7 cellular contexts compared by ENCODE assay signal in the genomic region with DNA sequence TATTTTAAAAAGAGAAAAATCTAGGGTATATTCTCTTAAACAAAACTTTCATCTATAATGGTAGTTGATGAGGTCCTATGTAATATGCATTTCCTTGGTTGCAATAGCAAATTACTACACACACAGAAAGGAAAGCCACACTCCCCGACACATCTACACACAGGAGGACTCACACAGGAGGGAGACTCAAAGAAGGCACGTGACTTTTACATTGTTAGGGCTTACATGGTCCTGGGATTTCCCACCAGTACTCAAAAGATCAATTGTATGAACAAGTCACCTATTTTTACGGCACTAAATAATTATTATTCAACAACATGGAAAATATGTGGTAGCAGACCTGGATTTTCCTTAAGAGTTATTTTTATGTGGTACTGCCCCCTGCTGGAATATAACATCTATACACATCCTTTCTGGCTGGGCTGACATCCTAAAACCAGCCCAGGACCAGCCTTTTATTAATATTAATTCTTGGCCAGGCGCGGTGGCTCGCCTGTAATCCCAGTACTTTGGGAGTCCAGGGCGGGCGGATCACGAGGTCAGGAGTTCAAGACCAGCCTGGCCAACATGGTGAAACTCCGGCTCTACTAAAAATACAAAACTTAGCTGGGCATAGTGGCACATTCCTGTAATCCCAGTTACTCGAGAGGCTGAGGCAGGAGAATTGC. TPM values are rescaled to one million over a fixed set of nuclear protein-coding genes. Genes with fewer than 3 reads are reported as not detected.
DNase-seq lines count a peak whose midpoint lies in the region; ATAC-seq, FAIRE-seq and TF ChIP-seq lines count a peak whose summit lies in the region.

No MANE protein-coding gene starts in this region.

- CTCF ChIA-PET in K562 (lab: Yijun Ruan, JAX; ENCODE audit: low intra/inter-chr PET ratio), result interaction anchor here (0.5 to 3.2 kb wide), 4 partner anchors 381 to 961 kb away, joined by 3 to 27 read pairs (median 10); no protein-coding TSS in a partner anchor

- no peak overlapping the region for H3K4me3 ChIP-seq in K562
- H3K4me3 ChIP-seq in thoracic aorta, result no peak overlapping the region

- H3K9me3 ChIP-seq in K562 (replicated peaks; ENCODE audit: control insufficient read depth, insufficient read depth, low read depth, low read length), result no peaks in the 10 kb centered on the region
- no peaks in the 10 kb centered on the region for H3K9me3 ChIP-seq in thoracic aorta

- intact Hi-C loops in K562 (cut with micrococcal nuclease), result loop anchor here (1.0 to 5.0 kb wide), 5 partner anchors 42 to 387 kb away; no protein-coding TSS in a partner anchor

- H3K9ac ChIP-seq in K562 (ENCODE audit: insufficient read depth in 1 of 2, low read depth in 2 of 2, low read length in 2 of 2), result no peak overlapping the region

- H3K79me2 ChIP-seq in K562 (ENCODE audit: control insufficient read depth, insufficient read depth, low read length), result no peaks in the 10 kb centered on the region

- TF ChIP-seq RAD21 in K562 (CRISPR knock-in tag; conservative IDR thresholded peaks at IDR 0.05 in 1 of 2, IDR thresholded peaks at IDR 0.05 in 1 of 2), result peak; percentile 78 to 88

- H4K20me1 ChIP-seq in K562 (replicated peaks; ENCODE audit: control insufficient read depth, insufficient read depth, low read length), result no peaks in the 10 kb centered on the region

- H3K36me3 ChIP-seq in K562 (ENCODE audit: control insufficient read depth, insufficient read depth, low read length) (no peaks in the 10 kb centered on the region), thoracic aorta (no peaks in the 10 kb centered on the region)

- DNase-seq in Daoy (ENCODE audit: low read depth), result peak; percentile 50
- DNase-seq in H4 (ENCODE audit: low spot score), result peak; percentile 46
- peak; percentile 58 for DNase-seq in NCI-H2171 treated with DMSO at 0.1 percent for 48 hours (lab: John Stamatoyannopoulos, UW)
- DNase-seq in K562 (ENCODE audit: extremely low read depth in 1 of 4, low spot score in 3 of 4), result peak; percentile 62 to 77 (median 64)
- DNase-seq in thoracic aorta (ENCODE audit: low spot score), result no peak
- DNase-seq in UCSD-AML1 (lab: John Stamatoyannopoulos, UW; ENCODE audit: unreplicated experiment), result no peak

- WGBS in K562 (ENCODE audit: insufficient coverage, low coverage, missing lambda C conversion rate), result 11% methylated on average over 11 of the region's 11 CpGs

- in situ Hi-C loops in K562 (cut with MboI), result loop anchor here (5.0 to 25.0 kb wide), 2 partner anchors 378 to 897 kb away; no protein-coding TSS in a partner anchor

- no peak for TF ChIP-seq EP300 in K562 (IDR thresholded peaks at IDR 0.05; ENCODE audit: low read length)

- peaks cover 9 to 15% of the 10 kb centered on the region in 2 experiments; a peak in 4 of 5 replicates for H3K27me3 ChIP-seq in K562 (ENCODE audit: control insufficient read depth in 2 of 2, insufficient read depth in 2 of 2, low read length in 2 of 2)
- H3K27me3 ChIP-seq in thoracic aorta (replicated peaks; ENCODE audit: insufficient read depth), result no peaks in the 10 kb centered on the region

- POLR2A ChIA-PET in K562 (lab: Yijun Ruan, JAX), result interaction anchor here (0.5 to 1.1 kb wide), 3 partner anchors 27 to 335 kb away, joined by 3 to 4 read pairs (median 3); no protein-coding TSS in a partner anchor

- ATAC-seq in K562, result peak; percentile 85
- no peak for ATAC-seq in thoracic aorta (ENCODE audit: insufficient number of reproducible peaks, low FRiP score, low read depth)

- FAIRE-seq in K562 (lab: Jason Lieb, UNC) (peak; percentile 77), islet of Langerhans (lab: Jason Lieb, UNC) (peak; percentile 55)

- TF ChIP-seq CTCF in K562 (IDR thresholded peaks at IDR 0.05 in 2 of 3, conservative IDR thresholded peaks at IDR 0.05 in 1 of 3; ENCODE audit: insufficient read depth in 2 of 3, low read depth in 1 of 3, low read length in 3 of 3), result peak; percentile 54 to 74 (median 70)
- TF ChIP-seq CTCF in thoracic aorta (IDR thresholded peaks at IDR 0.05), result peak; percentile 56

- peaks cover 0 to 6% of the 10 kb centered on the region in 2 experiments; a peak in 3 of 5 replicates for H3K4me1 ChIP-seq in K562 (replicated peaks in 1 of 2; ENCODE audit: control insufficient read depth in 2 of 2, insufficient read depth in 2 of 2, low read length in 2 of 2)
- H3K4me1 ChIP-seq in thoracic aorta (ENCODE audit: control insufficient read depth in 1 of 2, low read depth in 2 of 2), result no peaks in the 10 kb centered on the region

- no peak overlapping the region for H3K4me2 ChIP-seq in K562 (ENCODE audit: insufficient read depth, low read length)

- TF ChIP-seq POLR2A in K562 (conservative IDR thresholded peaks at IDR 0.05), result no peak

- H2AFZ ChIP-seq in K562 (ENCODE audit: low read depth, low read length), result no peak overlapping the region

- no peaks in the 10 kb centered on the region for H3K9me1 ChIP-seq in K562 (ENCODE audit: control insufficient read depth, insufficient read depth, low read length)

- BruUV-seq in K562 (replicated peaks; lab: Mats Ljungman, UMichigan), result no TSS peak

- H3K27ac ChIP-seq in K562 (ENCODE audit: extremely low read depth, low read depth, low read length), result no peak overlapping the region
- no peak overlapping the region for H3K27ac ChIP-seq in thoracic aorta

TF ChIP-seq in K562, 482 proteins besides CTCF, POLR2A, EP300 and RAD21 (continues in another document):
- TF ChIP-seq NR2C2 (CRISPR knock-in tag; IDR thresholded peaks at IDR 0.05), result no peak
- no peak for TF ChIP-seq NR2C2 (tag; IDR thresholded peaks at IDR 0.05)
- TF ChIP-seq, protein P1, sequence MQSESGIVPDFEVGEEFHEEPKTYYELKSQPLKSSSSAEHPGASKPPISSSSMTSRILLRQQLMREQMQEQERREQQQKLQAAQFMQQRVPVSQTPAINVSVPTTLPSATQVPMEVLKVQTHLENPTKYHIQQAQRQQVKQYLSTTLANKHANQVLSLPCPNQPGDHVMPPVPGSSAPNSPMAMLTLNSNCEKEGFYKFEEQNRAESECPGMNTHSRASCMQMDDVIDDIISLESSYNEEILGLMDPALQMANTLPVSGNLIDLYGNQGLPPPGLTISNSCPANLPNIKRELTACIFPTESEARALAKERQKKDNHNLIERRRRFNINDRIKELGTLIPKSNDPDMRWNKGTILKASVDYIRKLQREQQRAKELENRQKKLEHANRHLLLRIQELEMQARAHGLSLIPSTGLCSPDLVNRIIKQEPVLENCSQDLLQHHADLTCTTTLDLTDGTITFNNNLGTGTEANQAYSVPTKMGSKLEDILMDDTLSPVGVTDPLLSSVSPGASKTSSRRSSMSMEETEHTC (IDR thresholded peaks at IDR 0.05), result 0 out of 2 replicates have a peak, but pooled peaks have one; percentile 16
- TF ChIP-seq, protein P2, sequence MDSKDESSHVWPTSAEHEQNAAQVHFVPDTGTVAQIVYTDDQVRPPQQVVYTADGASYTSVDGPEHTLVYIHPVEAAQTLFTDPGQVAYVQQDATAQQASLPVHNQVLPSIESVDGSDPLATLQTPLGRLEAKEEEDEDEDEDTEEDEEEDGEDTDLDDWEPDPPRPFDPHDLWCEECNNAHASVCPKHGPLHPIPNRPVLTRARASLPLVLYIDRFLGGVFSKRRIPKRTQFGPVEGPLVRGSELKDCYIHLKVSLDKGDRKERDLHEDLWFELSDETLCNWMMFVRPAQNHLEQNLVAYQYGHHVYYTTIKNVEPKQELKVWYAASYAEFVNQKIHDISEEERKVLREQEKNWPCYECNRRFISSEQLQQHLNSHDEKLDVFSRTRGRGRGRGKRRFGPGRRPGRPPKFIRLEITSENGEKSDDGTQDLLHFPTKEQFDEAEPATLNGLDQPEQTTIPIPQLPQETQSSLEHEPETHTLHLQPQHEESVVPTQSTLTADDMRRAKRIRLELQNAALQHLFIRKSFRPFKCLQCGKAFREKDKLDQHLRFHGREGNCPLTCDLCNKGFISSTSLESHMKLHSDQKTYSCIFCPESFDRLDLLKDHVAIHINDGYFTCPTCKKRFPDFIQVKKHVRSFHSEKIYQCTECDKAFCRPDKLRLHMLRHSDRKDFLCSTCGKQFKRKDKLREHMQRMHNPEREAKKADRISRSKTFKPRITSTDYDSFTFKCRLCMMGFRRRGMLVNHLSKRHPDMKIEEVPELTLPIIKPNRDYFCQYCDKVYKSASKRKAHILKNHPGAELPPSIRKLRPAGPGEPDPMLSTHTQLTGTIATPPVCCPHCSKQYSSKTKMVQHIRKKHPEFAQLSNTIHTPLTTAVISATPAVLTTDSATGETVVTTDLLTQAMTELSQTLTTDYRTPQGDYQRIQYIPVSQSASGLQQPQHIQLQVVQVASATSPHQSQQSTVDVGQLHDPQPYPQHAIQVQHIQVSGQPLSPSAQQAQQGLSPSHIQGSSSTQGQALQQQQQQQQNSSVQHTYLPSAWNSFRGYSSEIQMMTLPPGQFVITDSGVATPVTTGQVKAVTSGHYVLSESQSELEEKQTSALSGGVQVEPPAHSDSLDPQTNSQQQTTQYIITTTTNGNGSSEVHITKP (IDR thresholded peaks at IDR 0.05; ENCODE audit: partially characterized antibody), result no peak
- TF ChIP-seq RB1 (IDR thresholded peaks at IDR 0.05; ENCODE audit: low read depth), result no peak
- TF ChIP-seq BRD9 (IDR thresholded peaks at IDR 0.05; ENCODE audit: low read depth, partially characterized antibody), result no peak
- TF ChIP-seq ZNF408 (CRISPR knock-in tag; IDR thresholded peaks at IDR 0.05; ENCODE audit: low read depth), result no peak

RNA-seq across cellular contexts. Expression of a gene that starts 33.9 kb away (rescaled TPM):
- total RNA-seq in Daoy (2014; rRNA removed; shearing (Covaris generic)), result 89.3 and 97.9 TPM in 2 replicates
- 70.1 and 81.9 TPM in 2 replicates for total RNA-seq in H4 (2014; rRNA removed; shearing (Covaris generic))
- total RNA-seq in K562 (2011; cell fraction: chromatin; rRNA removed; ENCODE audit: low replicate concordance), result 123 and 174 TPM in 2 replicates
- total RNA-seq in K562 (2011; cell fraction: nucleolus; rRNA removed), result 65.5 and 71.3 TPM in 2 replicates
- total RNA-seq in K562 (2011; cell fraction: nucleoplasm; rRNA removed), result 91.4 and 121 TPM in 2 replicates
- total RNA-seq in K562 (2014; rRNA removed), result 47.4 and 57.4 TPM in 2 replicates
- total RNA-seq in K562 (2014; rRNA removed; fragmentation: Illumina TruSeq; extraction: Trizol), result 69.1 and 93.7 TPM in 2 replicates
- 66.6 and 74.1 TPM in 2 replicates for total RNA-seq in K562 (2015; rRNA removed; fragmentation: Illumina TruSeq; extraction: Trizol)
- total RNA-seq in K562 (2021), result 53.5 and 59.1 TPM in 2 replicates
- 65.2 and 70.3 TPM in 2 replicates for polyA plus RNA-seq in K562 (2011; rRNA removed)
- polyA plus RNA-seq in K562 (2011; cell fraction: cytosol; rRNA removed), result 20.6 and 40.3 TPM in 2 replicates
- polyA plus RNA-seq in K562 (2011; cell fraction: nucleus; rRNA removed), result 190 and 230 TPM in 2 replicates
- 66.1 and 79.9 TPM in 2 replicates for polyA plus RNA-seq in K562 (2012)
- polyA plus RNA-seq in K562 (2014; fragmentation: Illumina TruSeq; extraction: Trizol), result 69.4 and 79.8 TPM in 2 replicates
- 10 to 100 TPM; 62.7 to 87.7 TPM for polyA plus RNA-seq in K562 (2014; fragmentation: Nextera tagmentation; extraction: Ambion mirVana)
- polyA plus RNA-seq in K562 (2014; rRNA removed), result 71.0 and 82.8 TPM in 2 replicates
- 67.2 and 83.5 TPM in 2 replicates for polyA minus RNA-seq in K562 (2011; rRNA and poly(A)+ RNA removed)
- polyA minus RNA-seq in K562 (2011; cell fraction: cytosol; rRNA and poly(A)+ RNA removed), result 24.7 and 31.0 TPM in 2 replicates
- polyA minus RNA-seq in K562 (2011; cell fraction: nucleus; rRNA and poly(A)+ RNA removed), result 64.2 and 87.4 TPM in 2 replicates
- 100 to 1,000 TPM in 1 of 2 donors, 10 to 100 TPM in 1; 67.8 to 126 TPM for total RNA-seq in thoracic aorta

Comparison
In these comparisons a context has a peak if more than half of its experiments do, and no peak if none do; other contexts are left out.
1. DNase-seq: peak in Daoy (single experiment), H4 (single experiment), NCI-H2171 treated with DMSO at 0.1 percent for 48 hours (single experiment) and K562 (4 of 4); none in thoracic aorta (single experiment) and UCSD-AML1 (single experiment).